22 cellular contexts compared by ENCODE assay signal in the genomic region with DNA sequence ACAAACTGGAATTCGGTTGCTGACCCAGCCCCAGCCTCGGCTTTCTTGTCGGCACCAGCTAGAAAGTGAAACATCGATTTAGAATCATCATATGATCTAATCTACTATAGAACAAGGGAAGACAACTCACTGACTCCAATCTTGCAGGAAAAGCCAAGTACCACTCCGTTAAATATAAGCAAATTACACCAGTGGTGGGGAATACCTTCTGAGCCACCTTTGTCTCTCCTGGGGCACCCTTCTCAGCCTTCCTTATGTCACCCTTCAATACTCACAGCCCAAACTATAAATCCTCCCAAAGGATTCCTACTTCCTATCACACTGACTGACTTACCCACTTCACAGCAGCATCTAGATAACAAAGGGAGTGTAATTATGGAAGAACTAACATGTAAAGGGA. TPM values are rescaled to one million over a fixed set of nuclear protein-coding genes. Genes with fewer than 3 reads are reported as not detected.
DNase-seq lines count a peak whose midpoint lies in the region; ATAC-seq, FAIRE-seq and TF ChIP-seq lines count a peak whose summit lies in the region.
"Had no signal": no experiment of that assay in that cellular context is flagged by ENCODE, and none has a peak within 500 bp of the region (broad histone marks: within the 10 kb centered on the region; RNA-seq: fewer than 3 reads in every experiment).

No MANE protein-coding gene starts in this region.

- peaks cover 38% of the 10 kb centered on the region for H3K79me2 ChIP-seq in Loucy (ENCODE audit: insufficient read depth, low read length)
- H3K79me2 ChIP-seq in K562 (ENCODE audit: control insufficient read depth, insufficient read depth, low read length): peaks cover 34% of the 10 kb centered on the region
- H3K79me2 ChIP-seq: parathyroid adenoma had no signal

- intact Hi-C loops in K562 (cut with micrococcal nuclease) (no loop called here), testis (cut with DNase I; ENCODE audit: low total_unique reads) (loop anchor here (10.0 kb wide), 2 partner anchors 174 to 224 kb away; a partner anchor contains a TSS)

- TF ChIP-seq RAD21 in K562 (CRISPR knock-in tag; conservative IDR thresholded peaks at IDR 0.05 in 1 of 2, IDR thresholded peaks at IDR 0.05 in 1 of 2): no peak

- H3K4me2 ChIP-seq in Loucy (ENCODE audit: low read depth, low read length, poor library complexity, severe bottlenecking): no peak overlapping the region
- H3K4me2 ChIP-seq in K562 (ENCODE audit: insufficient read depth, low read length): no peak overlapping the region

- TF ChIP-seq CTCF in Loucy (conservative IDR thresholded peaks at IDR 0.05; ENCODE audit: low read length) (no peak), K562 (IDR thresholded peaks at IDR 0.05 in 2 of 3, conservative IDR thresholded peaks at IDR 0.05 in 1 of 3; ENCODE audit: insufficient read depth in 2 of 3, low read depth in 1 of 3, low read length in 3 of 3) (no peak), testis (IDR thresholded peaks at IDR 0.05) (no peak)

- H3K4me3 Mint-ChIP-seq in activated naive CD4-positive, alpha-beta T cell treated with anti-CD3 and anti-CD28 coated beads, Interleukin-2, amount 50 U/mL, for 24 hours: no peak overlapping the region
- H3K4me3 Mint-ChIP-seq in stimulated activated effector memory CD8-positive, alpha-beta T cell treated with anti-CD3 and anti-CD28 coated beads, Interleukin-12 subunit alpha, Interleukin-12 subunit beta, amount 100 ng/mL, for 72 hours: no peak overlapping the region

- H3K27ac Mint-ChIP-seq in activated naive CD4-positive, alpha-beta T cell treated with anti-CD3 and anti-CD28 coated beads, Interleukin-2, amount 50 U/mL, for 24 hours: peak overlapping the region; percentile 68
- H3K27ac Mint-ChIP-seq in stimulated activated effector memory CD8-positive, alpha-beta T cell treated with anti-CD3 and anti-CD28 coated beads, Interleukin-12 subunit alpha, Interleukin-12 subunit beta, amount 100 ng/mL, for 72 hours: peak overlapping the region; percentile 68

- BruUV-seq in K562 (replicated peaks; lab: Mats Ljungman, UMichigan): no TSS peak

- no peaks in the 10 kb centered on the region for H3K27me3 Mint-ChIP-seq in activated naive CD4-positive, alpha-beta T cell treated with anti-CD3 and anti-CD28 coated beads, Interleukin-2, amount 50 U/mL, for 24 hours

- CTCF ChIA-PET in K562 (lab: Yijun Ruan, JAX; ENCODE audit: low intra/inter-chr PET ratio): interaction anchor here (0.5 to 1.6 kb wide), 2 partner anchors 172 to 253 kb away, joined by 3 read pairs; no protein-coding TSS in a partner anchor

- no peak for DNase-seq in activated naive CD4-positive, alpha-beta T cell (lab: John Stamatoyannopoulos, UW)
- DNase-seq in K562 (ENCODE audit: extremely low read depth in 1 of 4, low spot score in 3 of 4) (no peak), testis (no peak), G401 (ENCODE audit: low spot score) (no peak)
- no peak for DNase-seq in stimulated activated effector memory CD8-positive, alpha-beta T cell treated with anti-CD3 and anti-CD28 coated beads, Interleukin-12 subunit alpha, Interleukin-12 subunit beta, amount 100 ng/mL, for 72 hours (ENCODE audit: low spot score in 2 of 2)
- DNase-seq in stimulated activated CD4-positive, alpha-beta T cell treated with anti-CD3 and anti-CD28 coated beads, Interleukin-4, amount 100 ng/mL, for 1 hour: no peak
- DNase-seq: activated CD4-positive, CD25-positive, alpha-beta regulatory T cell; activated gamma-delta T cell; effector CD8-positive, alpha-beta T cell; kidney glomerular epithelial cell; mammary epithelial cell; NCI-H1417 treated with DMSO at 0.1 percent for 48 hours; NCI-H524; sigmoid colon; stimulated activated naive CD4-positive, alpha-beta T cell treated with Interleukin-2 at 50 U/mL for 16 hours had no signal

- no peak for FAIRE-seq in K562 (lab: Jason Lieb, UNC)
- FAIRE-seq: RCC 7860 had no signal

- H3K9me3 Mint-ChIP-seq in activated naive CD4-positive, alpha-beta T cell treated with anti-CD3 and anti-CD28 coated beads, Interleukin-2, amount 50 U/mL, for 24 hours: no peaks in the 10 kb centered on the region
- H3K9me3 Mint-ChIP-seq in stimulated activated effector memory CD8-positive, alpha-beta T cell treated with anti-CD3 and anti-CD28 coated beads, Interleukin-12 subunit alpha, Interleukin-12 subunit beta, amount 100 ng/mL, for 72 hours: no peaks in the 10 kb centered on the region

- peaks cover 27% of the 10 kb centered on the region for H3K4me1 Mint-ChIP-seq in activated naive CD4-positive, alpha-beta T cell treated with anti-CD3 and anti-CD28 coated beads, Interleukin-2, amount 50 U/mL, for 24 hours
- H3K4me1 Mint-ChIP-seq in stimulated activated effector memory CD8-positive, alpha-beta T cell treated with anti-CD3 and anti-CD28 coated beads, Interleukin-12 subunit alpha, Interleukin-12 subunit beta, amount 100 ng/mL, for 72 hours: peaks cover 22% of the 10 kb centered on the region

- ATAC-seq in K562: no peak
- no peak for ATAC-seq in stimulated activated effector memory CD8-positive, alpha-beta T cell treated with anti-CD3 and anti-CD28 coated beads, Interleukin-12 subunit alpha, Interleukin-12 subunit beta, amount 100 ng/mL, for 72 hours

- TF ChIP-seq EP300 in K562 (IDR thresholded peaks at IDR 0.05; ENCODE audit: low read length): no peak

- in situ Hi-C loops in K562 (cut with MboI) (loop anchor here (5.0 kb wide), 1 partner anchor 251 kb away; no protein-coding TSS in a partner anchor), G401 (cut with HindIII; ENCODE audit: low sequenced_read_pairs) (no loop called here)

- no peaks in the 10 kb centered on the region for H3F3A ChIP-seq in Loucy (ENCODE audit: low read depth)

- H3K9me2 ChIP-seq in Loucy (replicated peaks; ENCODE audit: low read depth, low read length): no peaks in the 10 kb centered on the region

- POLR2A ChIA-PET in K562 (lab: Yijun Ruan, JAX): interaction anchor here (1.0 to 1.1 kb wide), 3 partner anchors 13 to 786 kb away, joined by 3 read pairs; a partner anchor contains a TSS

- H3K4me3 ChIP-seq in Loucy (ENCODE audit: low read length, poor library complexity, severe bottlenecking): no peak overlapping the region
- H3K4me3 ChIP-seq in K562: no peak overlapping the region
- H3K4me3 ChIP-seq in testis: no peak overlapping the region
- H3K4me3 ChIP-seq: sigmoid colon, SJSA1, tibial nerve had no signal

- H3K27me3 ChIP-seq in Loucy (ENCODE audit: insufficient read depth, low read length, poor library complexity, severe bottlenecking): no peaks in the 10 kb centered on the region
- H3K27me3 ChIP-seq in K562 (ENCODE audit: control insufficient read depth in 2 of 2, insufficient read depth in 2 of 2, low read length in 2 of 2): no peaks in the 10 kb centered on the region
- no peaks in the 10 kb centered on the region for H3K27me3 ChIP-seq in testis
- H3K27me3 ChIP-seq: sigmoid colon, SJSA1, tibial nerve had no signal

- H3K9me3 ChIP-seq in Loucy (ENCODE audit: insufficient read depth, low read depth, low read length): no peaks in the 10 kb centered on the region
- H3K9me3 ChIP-seq in K562 (replicated peaks; ENCODE audit: control insufficient read depth, insufficient read depth, low read depth, low read length): no peaks in the 10 kb centered on the region
- no peaks in the 10 kb centered on the region for H3K9me3 ChIP-seq in testis
- H3K9me3 ChIP-seq: sigmoid colon, SJSA1, tibial nerve had no signal

- H3K9ac ChIP-seq in Loucy (ENCODE audit: low read depth, low read length, poor library complexity, severe bottlenecking) (peak overlapping the region; percentile 11), K562 (ENCODE audit: insufficient read depth in 1 of 2, low read depth in 2 of 2, low read length in 2 of 2) (no peak overlapping the region)
- H3K9ac ChIP-seq: parathyroid adenoma had no signal

- H3K27ac ChIP-seq in K562 (ENCODE audit: extremely low read depth, low read depth, low read length) (no peak overlapping the region), testis (no peak overlapping the region)
- H3K27ac ChIP-seq: parathyroid adenoma, sigmoid colon, SJSA1, tibial nerve had no signal

- H3K9me1 ChIP-seq in K562 (ENCODE audit: control insufficient read depth, insufficient read depth, low read length): no peaks in the 10 kb centered on the region

- peaks cover 21% of the 10 kb centered on the region for H3K4me1 ChIP-seq in Loucy (ENCODE audit: insufficient read depth, low read length, poor library complexity, severe bottlenecking)
- peaks cover 0 to under 1% of the 10 kb centered on the region in 2 experiments; a peak in 3 of 5 replicates for H3K4me1 ChIP-seq in K562 (replicated peaks in 1 of 2; ENCODE audit: control insufficient read depth in 2 of 2, insufficient read depth in 2 of 2, low read length in 2 of 2)
- peaks cover 10% of the 10 kb centered on the region for H3K4me1 ChIP-seq in testis
- H3K4me1 ChIP-seq: parathyroid adenoma had no signal

- H3K36me3 Mint-ChIP-seq in activated naive CD4-positive, alpha-beta T cell treated with anti-CD3 and anti-CD28 coated beads, Interleukin-2, amount 50 U/mL, for 24 hours: peaks cover 26% of the 10 kb centered on the region
- peaks cover 100% of the 10 kb centered on the region for H3K36me3 Mint-ChIP-seq in stimulated activated effector memory CD8-positive, alpha-beta T cell treated with anti-CD3 and anti-CD28 coated beads, Interleukin-12 subunit alpha, Interleukin-12 subunit beta, amount 100 ng/mL, for 72 hours

- 84% methylated on average over 5 of the region's 5 CpGs for WGBS in K562 (ENCODE audit: insufficient coverage, low coverage, missing lambda C conversion rate)
- 64 to 82% methylated on average over 5 of the region's 5 CpGs for WGBS in testis, 2 donors

- TF ChIP-seq POLR2A in K562 (conservative IDR thresholded peaks at IDR 0.05) (no peak; the same call in 1 of the 2 replicates), testis (IDR thresholded peaks at IDR 0.05) (no peak)

- H4K20me1 ChIP-seq in Loucy (ENCODE audit: insufficient read depth, low read length, poor library complexity, severe bottlenecking) (peaks cover 43% of the 10 kb centered on the region), K562 (replicated peaks; ENCODE audit: control insufficient read depth, insufficient read depth, low read length) (peaks cover 20% of the 10 kb centered on the region)

- H2AFZ ChIP-seq in Loucy (ENCODE audit: low read length) (no peak overlapping the region), K562 (ENCODE audit: low read depth, low read length) (no peak overlapping the region)
- H2AFZ ChIP-seq: parathyroid adenoma had no signal

- H3K36me3 ChIP-seq in Loucy (ENCODE audit: insufficient read depth, low read length): peaks cover 72% of the 10 kb centered on the region
- H3K36me3 ChIP-seq in K562 (ENCODE audit: control insufficient read depth, insufficient read depth, low read length): peaks cover 86% of the 10 kb centered on the region
- H3K36me3 ChIP-seq in testis (ENCODE audit: low read depth, missing control alignments): no peaks in the 10 kb centered on the region

RNA-seq across cellular contexts. Expression of a gene that starts 7.5 kb away (rescaled TPM):
- total RNA-seq in K562 (2011; cell fraction: chromatin; rRNA removed; ENCODE audit: low replicate concordance): 244 and 499 TPM in 2 replicates
- total RNA-seq in K562 (2011; cell fraction: nucleolus; rRNA removed): 961 and 1,244 TPM in 2 replicates
- total RNA-seq in K562 (2011; cell fraction: nucleoplasm; rRNA removed): 1,028 and 1,732 TPM in 2 replicates
- total RNA-seq in K562 (2014; rRNA removed) (3,907 and 4,273 TPM in 2 replicates), K562 (2014; rRNA removed; fragmentation: Illumina TruSeq; extraction: Trizol) (2,809 and 3,197 TPM in 2 replicates), K562 (2015; rRNA removed; fragmentation: Illumina TruSeq; extraction: Trizol) (3,578 and 3,876 TPM in 2 replicates), K562 (2021) (3,062 and 3,200 TPM in 2 replicates), testis (1,000 to 10,000 TPM in 1 of 2 donors, 100 to 1,000 TPM in 1; 926 to 1,691 TPM)
- polyA plus RNA-seq in K562 (2011; rRNA removed) (5,201 and 6,397 TPM in 2 replicates), K562 (2014; fragmentation: Illumina TruSeq; extraction: Trizol) (4,753 and 5,213 TPM in 2 replicates), K562 (2014; fragmentation: Nextera tagmentation; extraction: Ambion mirVana) (1,000 to 10,000 TPM; 2,680 to 3,048 TPM), K562 (2014; rRNA removed) (4,615 and 5,251 TPM in 2 replicates), testis (ENCODE audit: insufficient read depth, low read depth, low replicate concordance) (1,309 TPM)
- 12,487 and 14,962 TPM in 2 replicates for polyA plus RNA-seq in K562 (2011; cell fraction: cytosol; rRNA removed)
- 1,847 and 2,630 TPM in 2 replicates for polyA plus RNA-seq in K562 (2011; cell fraction: nucleus; rRNA removed)
- 4,197 and 5,822 TPM in 2 replicates for polyA plus RNA-seq in K562 (2012)
- polyA minus RNA-seq in K562 (2011; rRNA and poly(A)+ RNA removed): 2,379 and 2,522 TPM in 2 replicates
- polyA minus RNA-seq in K562 (2011; cell fraction: cytosol; rRNA and poly(A)+ RNA removed): 976 and 1,028 TPM in 2 replicates
- 203 and 375 TPM in 2 replicates for polyA minus RNA-seq in K562 (2011; cell fraction: nucleus; rRNA and poly(A)+ RNA removed)
- total RNA-seq in G401 (2014; rRNA removed; shearing (Covaris generic)): 2,978 and 4,372 TPM in 2 replicates

RNA-seq across cellular contexts. Expression of a gene that starts 25.9 kb away (rescaled TPM):
- 19.3 and 42.2 TPM in 2 replicates for total RNA-seq in K562 (2011; cell fraction: chromatin; rRNA removed; ENCODE audit: low replicate concordance)
- 17.3 and 21.3 TPM in 2 replicates for total RNA-seq in K562 (2011; cell fraction: nucleolus; rRNA removed)
- 38.4 and 67.7 TPM in 2 replicates for total RNA-seq in K562 (2011; cell fraction: nucleoplasm; rRNA removed)
- 47.3 and 51.0 TPM in 2 replicates for total RNA-seq in K562 (2014; rRNA removed)
- total RNA-seq in K562 (2014; rRNA removed; fragmentation: Illumina TruSeq; extraction: Trizol): 61.8 and 70.8 TPM in 2 replicates
- 57.2 and 59.8 TPM in 2 replicates for total RNA-seq in K562 (2015; rRNA removed; fragmentation: Illumina TruSeq; extraction: Trizol)
- 49.8 and 56.4 TPM in 2 replicates for total RNA-seq in K562 (2021)
- 68.5 and 81.2 TPM in 2 replicates for polyA plus RNA-seq in K562 (2011; rRNA removed)
- 29.2 and 49.7 TPM in 2 replicates for polyA plus RNA-seq in K562 (2011; cell fraction: cytosol; rRNA removed)
- polyA plus RNA-seq in K562 (2011; cell fraction: nucleus; rRNA removed): 20.7 and 29.1 TPM in 2 replicates
- 15.2 and 19.2 TPM in 2 replicates for polyA plus RNA-seq in K562 (2012)
- 54.8 and 56.0 TPM in 2 replicates for polyA plus RNA-seq in K562 (2014; fragmentation: Illumina TruSeq; extraction: Trizol)
- 10 to 100 TPM in 1 of 2 experiments, 1 to 10 TPM in 1; 5.4 to 57.7 TPM for polyA plus RNA-seq in K562 (2014; fragmentation: Nextera tagmentation; extraction: Ambion mirVana)
- polyA plus RNA-seq in K562 (2014; rRNA removed): 54.4 and 56.8 TPM in 2 replicates
- 105 and 133 TPM in 2 replicates for polyA minus RNA-seq in K562 (2011; rRNA and poly(A)+ RNA removed)
- 46.1 and 59.9 TPM in 2 replicates for polyA minus RNA-seq in K562 (2011; cell fraction: cytosol; rRNA and poly(A)+ RNA removed)
- 9.4 and 18.1 TPM in 2 replicates for polyA minus RNA-seq in K562 (2011; cell fraction: nucleus; rRNA and poly(A)+ RNA removed)
- 10 to 100 TPM; 24.0 to 28.3 TPM for total RNA-seq in testis
- polyA plus RNA-seq in testis (ENCODE audit: insufficient read depth, low read depth, low replicate concordance): 18.7 TPM
- 8.1 and 10.6 TPM in 2 replicates for total RNA-seq in G401 (2014; rRNA removed; shearing (Covaris generic))

RNA-seq across cellular contexts. Expression of a gene that starts 47.5 kb away (rescaled TPM):
- 1.5 and 2.1 TPM in 2 replicates for total RNA-seq in K562 (2011; cell fraction: chromatin; rRNA removed; ENCODE audit: low replicate concordance)
- 1.2 and 1.3 TPM in 2 replicates for total RNA-seq in K562 (2011; cell fraction: nucleolus; rRNA removed)
- 0.99 and 1.1 TPM in 2 replicates for total RNA-seq in K562 (2011; cell fraction: nucleoplasm; rRNA removed)
- 0.41 and 0.45 TPM in 2 replicates for total RNA-seq in K562 (2014; rRNA removed)
- 0.10 and 0.29 TPM in 2 replicates for total RNA-seq in K562 (2014; rRNA removed; fragmentation: Illumina TruSeq; extraction: Trizol)
- 0.22 and 0.23 TPM in 2 replicates for total RNA-seq in K562 (2015; rRNA removed; fragmentation: Illumina TruSeq; extraction: Trizol)
- 0.98 and 1.7 TPM in 2 replicates for total RNA-seq in K562 (2021)
- polyA plus RNA-seq in K562 (2011; rRNA removed): 1.1 and 1.4 TPM in 2 replicates
- 1.2 and 1.6 TPM in 2 replicates for polyA plus RNA-seq in K562 (2011; cell fraction: cytosol; rRNA removed)
- 2.2 and 3.4 TPM in 2 replicates for polyA plus RNA-seq in K562 (2011; cell fraction: nucleus; rRNA removed)
- polyA plus RNA-seq in K562 (2012): 0.90 and 1.2 TPM in 2 replicates
- 0.79 and 1.4 TPM in 2 replicates for polyA plus RNA-seq in K562 (2014; fragmentation: Illumina TruSeq; extraction: Trizol)
- under 1 TPM; 0.01 to 0.03 TPM for polyA plus RNA-seq in K562 (2014; fragmentation: Nextera tagmentation; extraction: Ambion mirVana)
- 0.98 and 1.2 TPM in 2 replicates for polyA plus RNA-seq in K562 (2014; rRNA removed)
- 0.98 and 1.1 TPM in 2 replicates for polyA minus RNA-seq in K562 (2011; rRNA and poly(A)+ RNA removed)
- polyA minus RNA-seq in K562 (2011; cell fraction: cytosol; rRNA and poly(A)+ RNA removed): 0.95 and 1.7 TPM in 2 replicates
- polyA minus RNA-seq in K562 (2011; cell fraction: nucleus; rRNA and poly(A)+ RNA removed): 0.67 and 1.9 TPM in 2 replicates
- 1 to 10 TPM; 2.5 to 3.1 TPM for total RNA-seq in testis
- 2.1 TPM for polyA plus RNA-seq in testis (ENCODE audit: insufficient read depth, low read depth, low replicate concordance)
- 0.12 TPM in 1 of 2 replicates, not detected in the other for total RNA-seq in G401 (2014; rRNA removed; shearing (Covaris generic))
- total RNA-seq: mammary epithelial cell, MCF 10A, SJSA1 had no signal
